ENCODE assay signal across 19 cellular contexts in the genomic region with DNA sequence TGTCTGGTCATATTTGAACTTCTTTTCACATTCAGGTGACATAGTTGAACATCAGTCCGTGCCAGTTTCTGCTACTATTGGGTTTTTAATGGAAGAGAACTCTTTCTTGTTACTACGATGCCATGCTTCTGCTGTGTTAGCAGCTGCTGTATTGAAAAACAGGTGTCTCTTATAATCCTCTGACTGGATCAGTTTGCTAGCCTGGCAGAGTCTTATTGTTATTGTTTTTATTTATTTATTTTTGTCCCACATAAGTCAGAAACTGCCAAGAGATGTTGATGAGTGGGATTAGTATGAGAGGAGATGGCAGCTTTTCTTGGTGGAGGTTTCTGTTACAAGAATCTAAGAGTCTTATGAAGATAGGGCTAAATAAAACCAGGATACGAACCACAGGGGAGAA. TPM values are rescaled to one million over a fixed set of nuclear protein-coding genes. Genes with fewer than 3 reads are reported as not detected.
DNase-seq lines count a peak whose midpoint lies in the region; TF ChIP-seq lines count a peak whose summit lies in the region.
"Had no signal": no experiment of that assay in that cellular context is flagged by ENCODE, and none has a peak within 500 bp of the region (broad histone marks: within the 10 kb centered on the region; RNA-seq: fewer than 3 reads in every experiment).

No MANE protein-coding gene starts in this region.

- TF ChIP-seq POLR2A in breast epithelium (IDR thresholded peaks at IDR 0.05), result no peak

- peaks cover 96% of the 10 kb centered on the region for H3K79me2 ChIP-seq in mammary epithelial cell (ENCODE audit: insufficient read depth, low read length)

- no peak overlapping the region for H2AFZ ChIP-seq in mammary epithelial cell (ENCODE audit: low read depth, low read length)
- H2AFZ ChIP-seq: GM23248 had no signal

- no TSS peak for BruUV-seq in mammary epithelial cell (replicated peaks; lab: Mats Ljungman, UMichigan)

- WGBS in mammary epithelial cell (ENCODE audit: low coverage, missing lambda C conversion rate), result 69% methylated on average over 3 of the region's 3 CpGs

- CTCF ChIA-PET in mammary epithelial cell (lab: Charles Lee; ENCODE audit: low non-redundant PET), result no interaction called here

- H3K27ac ChIP-seq in breast epithelium, result peak overlapping the region; percentile 84 to 97
- no peak overlapping the region for H3K27ac ChIP-seq in mammary epithelial cell (ENCODE audit: insufficient read depth, low read depth, low read length)
- H3K27ac ChIP-seq in WERI-Rb-1, result 0 out of 2 replicates have a peak overlapping the region, but pooled peaks have one; percentile 4
- peak overlapping the region; percentile 23 for H3K27ac ChIP-seq in neutrophil
- H3K27ac ChIP-seq in stomach smooth muscle (ENCODE audit: low read length), result peak overlapping the region; percentile 55
- H3K27ac ChIP-seq: GM23248 had no signal

- dilution Hi-C loops in mammary epithelial cell (cut with HindIII; ENCODE audit: low sequenced_read_pairs), result no loop called here

- H3K9me3 ChIP-seq in breast epithelium (no peaks in the 10 kb centered on the region), mammary epithelial cell (replicated peaks; ENCODE audit: insufficient read depth, low read length) (no peaks in the 10 kb centered on the region), WERI-Rb-1 (ENCODE audit: severe bottlenecking) (peaks cover 3% of the 10 kb centered on the region), neutrophil (no peaks in the 10 kb centered on the region), stomach smooth muscle (ENCODE audit: control insufficient read depth in 2 of 2, low read length in 2 of 2) (no peaks in the 10 kb centered on the region)
- H3K9me3 ChIP-seq: HAP-1 had no signal

- H3K36me3 ChIP-seq in breast epithelium, result no peaks in the 10 kb centered on the region
- no peaks in the 10 kb centered on the region for H3K36me3 ChIP-seq in mammary epithelial cell (ENCODE audit: insufficient read depth, low read length)
- no peaks in the 10 kb centered on the region for H3K36me3 ChIP-seq in WERI-Rb-1
- peaks cover 5% of the 10 kb centered on the region for H3K36me3 ChIP-seq in neutrophil
- peaks cover 8% of the 10 kb centered on the region in 2 donors for H3K36me3 ChIP-seq in stomach smooth muscle (ENCODE audit: control insufficient read depth in 2 of 2, insufficient read depth in 2 of 2, low read length in 2 of 2)
- H3K36me3 ChIP-seq: HAP-1 had no signal

- TF ChIP-seq CTCF in breast epithelium (IDR thresholded peaks at IDR 0.05) (no peak), mammary epithelial cell (conservative IDR thresholded peaks at IDR 0.05 in 1 of 2, IDR thresholded peaks at IDR 0.05 in 1 of 2; ENCODE audit: extremely low read depth in 1 of 2, insufficient read depth in 1 of 2, low read depth in 1 of 2, low read length in 2 of 2) (no peak), WERI-Rb-1 (IDR thresholded peaks at IDR 0.05; ENCODE audit: low read depth, low read length) (no peak), neutrophil (IDR thresholded peaks at IDR 0.05) (no peak)

- H3K9ac ChIP-seq in mammary epithelial cell (ENCODE audit: insufficient read depth, low read length) (no peak overlapping the region), stomach smooth muscle (ENCODE audit: low read length in 2 of 2) (no peak overlapping the region)
- H3K9ac ChIP-seq: GM23248 had no signal

- H3K4me1 ChIP-seq in breast epithelium (peaks cover 3 to 24% of the 10 kb centered on the region in 2 donors), mammary epithelial cell (ENCODE audit: insufficient read depth, low read length) (peaks cover 25% of the 10 kb centered on the region), neutrophil (ENCODE audit: control insufficient read depth in 1 of 2, insufficient read depth in 1 of 2, low read depth in 1 of 2, low read length in 1 of 2) (peaks cover 81 to 94% of the 10 kb centered on the region in 2 experiments), stomach smooth muscle (ENCODE audit: control insufficient read depth, insufficient read depth, low read length) (peaks cover 39% of the 10 kb centered on the region)
- H3K4me1 ChIP-seq: HAP-1 had no signal

- DNase-seq in breast epithelium (ENCODE audit: low spot score in 2 of 2), result no peak
- DNase-seq in mammary epithelial cell, result no peak
- no peak for DNase-seq in WERI-Rb-1
- DNase-seq in foreskin melanocyte, result no peak
- DNase-seq in superior temporal gyrus (ENCODE audit: extremely low spot score), result no peak
- DNase-seq in NCI-H2227 (lab: John Stamatoyannopoulos, UW; ENCODE audit: unreplicated experiment), result no peak
- DNase-seq: 8988T, COR-L47, DMS 273 treated with DMSO at 0.1 percent for 48 hours, GDM1, GM23248, KG1, NCI-H1417 treated with DMSO at 0.1 percent for 48 hours, NCI-H187 treated with DMSO at 0.1 percent for 48 hours, NCI-H345, NCI-H526 had no signal

- H3K4me3 ChIP-seq in breast epithelium (no peak overlapping the region), mammary epithelial cell (replicated peaks in 1 of 3; ENCODE audit: insufficient read depth in 1 of 3, low read depth in 2 of 3, low read length in 3 of 3) (no peak overlapping the region), WERI-Rb-1 (ENCODE audit: low read depth, low read length) (no peak overlapping the region), neutrophil (ENCODE audit: low read depth in 1 of 2, low read length in 1 of 2) (no peak overlapping the region), stomach smooth muscle (ENCODE audit: low read length in 2 of 2) (no peak overlapping the region)
- H3K4me3 ChIP-seq: GM23248, HAP-1 had no signal

- H3K4me2 ChIP-seq in mammary epithelial cell (ENCODE audit: insufficient read depth, low read depth, low read length), result no peak overlapping the region

- intact Hi-C loops in breast epithelium (cut with DNase I; ENCODE audit: low total_unique reads) (no loop called here), mammary epithelial cell (cut with micrococcal nuclease) (no loop called here)

- no peaks in the 10 kb centered on the region for H3K27me3 ChIP-seq in breast epithelium
- H3K27me3 ChIP-seq in mammary epithelial cell (ENCODE audit: insufficient read depth, low read length), result no peaks in the 10 kb centered on the region
- H3K27me3 ChIP-seq in WERI-Rb-1 (ENCODE audit: insufficient read depth, low read depth, severe bottlenecking), result no peaks in the 10 kb centered on the region
- no peaks in the 10 kb centered on the region for H3K27me3 ChIP-seq in neutrophil
- H3K27me3 ChIP-seq in stomach smooth muscle (ENCODE audit: control insufficient read depth in 1 of 2, insufficient read depth in 2 of 2, low read length in 2 of 2), result no peaks in the 10 kb centered on the region

- in situ Hi-C loops in mammary epithelial cell (cut with MboI; ENCODE audit: low sequenced_read_pairs in 2 of 2), result no loop called here

- no peaks in the 10 kb centered on the region for H4K20me1 ChIP-seq in mammary epithelial cell (ENCODE audit: insufficient read depth, low read length)

RNA-seq across cellular contexts. Expression of gene ETV6, which starts 14.6 kb away (rescaled TPM):
- total RNA-seq in breast epithelium (10 to 100 TPM; 17.8 to 58.7 (median 45.2) TPM), mammary epithelial cell (10 to 100 TPM; 16.7 to 28.3 TPM)
- polyA plus RNA-seq in mammary epithelial cell, result 6.3 TPM
- polyA minus RNA-seq in mammary epithelial cell, result 41.9 TPM
